8 cellular contexts compared by ENCODE assay signal in the genomic region with DNA sequence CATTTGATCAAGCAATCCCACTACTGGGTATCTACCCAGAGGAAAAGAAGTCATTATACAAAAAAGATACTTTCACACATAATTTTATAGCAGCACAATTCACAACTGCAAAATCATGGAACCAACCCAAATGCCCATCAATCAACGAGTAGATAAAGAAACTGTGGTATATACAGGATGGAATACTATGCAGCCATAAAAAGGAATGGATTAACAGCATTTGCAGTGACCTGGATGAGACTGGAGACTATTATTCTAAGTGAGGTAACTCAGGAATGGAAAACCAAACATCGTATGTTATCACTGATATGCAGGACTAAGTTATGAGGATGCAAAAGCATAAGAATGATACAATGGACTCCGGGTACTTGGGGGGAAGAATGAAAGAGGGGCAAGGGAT. TPM values are rescaled to one million over a fixed set of nuclear protein-coding genes. Genes with fewer than 3 reads are reported as not detected.
DNase-seq lines count a peak whose midpoint lies in the region; ATAC-seq and TF ChIP-seq lines count a peak whose summit lies in the region.
"Not testable (repeated sequence)": the region's sequence is repeated elsewhere in the genome, so short reads cannot be mapped to it uniquely, and the experiment has no call there.
"Had no signal": no experiment of that assay in that cellular context is flagged by ENCODE, and none has a peak within 500 bp of the region (broad histone marks: within the 10 kb centered on the region; RNA-seq: fewer than 3 reads in every experiment).

No MANE protein-coding gene starts in this region.

- intact Hi-C loops in CD4-positive, alpha-beta memory T cell (cut with micrococcal nuclease), result not testable (repeated sequence)
- intact Hi-C loops in activated CD4-positive, alpha-beta T cell treated with anti-CD3 and anti-CD28 coated beads for 36 hours (cut with DNase I, micrococcal nuclease), result loop anchor here in 1 of 2 experiments (10.0 kb wide), 1 partner anchor 273 kb away; no protein-coding TSS in a partner anchor

- not testable (repeated sequence) for H3K27me3 Mint-ChIP-seq in CD4-positive, alpha-beta memory T cell; activated CD4-positive, alpha-beta T cell treated with anti-CD3 and anti-CD28 coated beads for 36 hours; activated naive CD8-positive, alpha-beta T cell; memory B cell; stimulated activated naive CD8-positive, alpha-beta T cell treated with anti-CD3 and anti-CD28 coated beads, Interleukin-15, Interleukin-2, amounts not matched to agents 100 ng/mL and 50 ng/mL, for 24 hours

- not testable (repeated sequence) for H3K27ac Mint-ChIP-seq in CD4-positive, alpha-beta memory T cell
- H3K27ac Mint-ChIP-seq in activated CD4-positive, alpha-beta T cell treated with anti-CD3 and anti-CD28 coated beads for 36 hours, result peak overlapping the region; percentile 38
- H3K27ac Mint-ChIP-seq in activated naive CD8-positive, alpha-beta T cell, result peak overlapping the region; percentile 54
- H3K27ac Mint-ChIP-seq in memory B cell, result peak overlapping the region; percentile 81
- H3K27ac Mint-ChIP-seq in stimulated activated naive CD8-positive, alpha-beta T cell treated with anti-CD3 and anti-CD28 coated beads, Interleukin-15, Interleukin-2, amounts not matched to agents 100 ng/mL and 50 ng/mL, for 24 hours, result peak overlapping the region; percentile 3

- TF ChIP-seq CTCF in HEK293 (tag by site-specific recombination; IDR thresholded peaks at IDR 0.05), result not testable (repeated sequence)

- H3K27me3 ChIP-seq in CD4-positive, alpha-beta memory T cell (ENCODE audit: insufficient read depth, low read length), result not testable (repeated sequence)

- H3K36me3 Mint-ChIP-seq in CD4-positive, alpha-beta memory T cell, result peaks cover 74 to 76% of the 10 kb centered on the region in 2 donors
- H3K36me3 Mint-ChIP-seq in activated CD4-positive, alpha-beta T cell treated with anti-CD3 and anti-CD28 coated beads for 36 hours (ENCODE audit: low read depth), result peaks cover 80% of the 10 kb centered on the region
- peaks cover 52% of the 10 kb centered on the region for H3K36me3 Mint-ChIP-seq in activated naive CD8-positive, alpha-beta T cell
- peaks cover 50% of the 10 kb centered on the region for H3K36me3 Mint-ChIP-seq in memory B cell
- peaks cover 88% of the 10 kb centered on the region for H3K36me3 Mint-ChIP-seq in stimulated activated naive CD8-positive, alpha-beta T cell treated with anti-CD3 and anti-CD28 coated beads, Interleukin-15, Interleukin-2, amounts not matched to agents 100 ng/mL and 50 ng/mL, for 24 hours (ENCODE audit: low read depth)

- DNase-seq in CD4-positive, alpha-beta memory T cell; activated CD4-positive, alpha-beta T cell treated with anti-CD3 and anti-CD28 coated beads for 36 hours; memory B cell (ENCODE audit: low spot score in 2 of 2): not testable (repeated sequence)

- not testable (repeated sequence) for H3K27ac ChIP-seq in CD4-positive, alpha-beta memory T cell (ENCODE audit: low read depth, low read length); HEK293 (ENCODE audit: extremely low read depth, low read depth, low read length)

- H3K36me3 ChIP-seq in CD4-positive, alpha-beta memory T cell (ENCODE audit: insufficient read depth, low read length), result not testable (repeated sequence)
- peaks cover 3 to 20% of the 10 kb centered on the region in 2 experiments; a peak in 2 of 3 replicates for H3K36me3 ChIP-seq in HEK293 (ENCODE audit: control insufficient read depth in 2 of 2, insufficient read depth in 1 of 2, low read length in 2 of 2)

- H3K9me3 Mint-ChIP-seq in CD4-positive, alpha-beta memory T cell, result peaks cover 8 to 44% (median 29%) of the 10 kb centered on the region in 8 donors
- H3K9me3 Mint-ChIP-seq in activated CD4-positive, alpha-beta T cell treated with anti-CD3 and anti-CD28 coated beads for 36 hours (ENCODE audit: low read depth), result peaks cover 50% of the 10 kb centered on the region
- peaks cover 22% of the 10 kb centered on the region for H3K9me3 Mint-ChIP-seq in activated naive CD8-positive, alpha-beta T cell (ENCODE audit: low read depth)
- peaks cover 21% of the 10 kb centered on the region for H3K9me3 Mint-ChIP-seq in memory B cell
- peaks cover 46% of the 10 kb centered on the region for H3K9me3 Mint-ChIP-seq in stimulated activated naive CD8-positive, alpha-beta T cell treated with anti-CD3 and anti-CD28 coated beads, Interleukin-15, Interleukin-2, amounts not matched to agents 100 ng/mL and 50 ng/mL, for 24 hours

- POLR2A ChIA-PET in CD4-positive, alpha-beta memory T cell (lab: Charles Lee; ENCODE audit: partially characterized antibody); HEK293 (lab: Yijun Ruan, JAX); activated CD4-positive, alpha-beta T cell treated with anti-CD3 and anti-CD28 coated beads for 36 hours (lab: Charles Lee): not testable (repeated sequence)

- H3K4me3 ChIP-seq in CD4-positive, alpha-beta memory T cell (ENCODE audit: low read length in 2 of 2); HEK293 (ENCODE audit: low read depth, low read length): not testable (repeated sequence)

- ATAC-seq in activated CD4-positive, alpha-beta T cell treated with anti-CD3 and anti-CD28 coated beads for 36 hours; memory B cell (ENCODE audit: low read depth): not testable (repeated sequence)

- not testable (repeated sequence) for H3K9me3 ChIP-seq in CD4-positive, alpha-beta memory T cell (ENCODE audit: control insufficient read depth in 1 of 2, low read length in 2 of 2); HEK293 (ENCODE audit: control insufficient read depth, insufficient read depth, low read depth, low read length)

- CTCF ChIA-PET in CD4-positive, alpha-beta memory T cell (lab: Charles Lee; ENCODE audit: partially characterized antibody); HEK293 (lab: Yijun Ruan, JAX); activated CD4-positive, alpha-beta T cell treated with anti-CD3 and anti-CD28 coated beads for 36 hours (lab: Charles Lee): not testable (repeated sequence)

- H3K4me3 Mint-ChIP-seq in CD4-positive, alpha-beta memory T cell, result peak overlapping the region in 5 of 8 donors; percentile 0 to 49 (median 14)
- not testable (repeated sequence) for H3K4me3 Mint-ChIP-seq in activated CD4-positive, alpha-beta T cell treated with anti-CD3 and anti-CD28 coated beads for 36 hours; activated naive CD8-positive, alpha-beta T cell; memory B cell; stimulated activated naive CD8-positive, alpha-beta T cell treated with anti-CD3 and anti-CD28 coated beads, Interleukin-15, Interleukin-2, amounts not matched to agents 100 ng/mL and 50 ng/mL, for 24 hours

- H3K4me1 Mint-ChIP-seq in CD4-positive, alpha-beta memory T cell, result peaks cover 56 to 84% (median 72%) of the 10 kb centered on the region in 4 donors
- H3K4me1 Mint-ChIP-seq in activated CD4-positive, alpha-beta T cell treated with anti-CD3 and anti-CD28 coated beads for 36 hours, result peaks cover 66% of the 10 kb centered on the region
- peaks cover 75% of the 10 kb centered on the region for H3K4me1 Mint-ChIP-seq in activated naive CD8-positive, alpha-beta T cell (ENCODE audit: low read depth)
- peaks cover 32% of the 10 kb centered on the region for H3K4me1 Mint-ChIP-seq in memory B cell
- H3K4me1 Mint-ChIP-seq in stimulated activated naive CD8-positive, alpha-beta T cell treated with anti-CD3 and anti-CD28 coated beads, Interleukin-15, Interleukin-2, amounts not matched to agents 100 ng/mL and 50 ng/mL, for 24 hours (ENCODE audit: low read depth), result peaks cover 75% of the 10 kb centered on the region

- H3K4me1 ChIP-seq in CD4-positive, alpha-beta memory T cell (ENCODE audit: insufficient read depth, low read length), result peaks cover 58% of the 10 kb centered on the region
- not testable (repeated sequence) for H3K4me1 ChIP-seq in HEK293 (ENCODE audit: control insufficient read depth, insufficient read depth, low read length)

TF ChIP-seq in HEK293, 187 proteins besides CTCF, POLR2A, EP300 and RAD21:
- TF ChIP-seq ZNF146 (tag by site-specific recombination; IDR thresholded peaks at IDR 0.05), result peak; percentile 74

RNA-seq across cellular contexts. Expression of a gene that starts 8.9 kb away (rescaled TPM):
- 100 to 1,000 TPM; 313 to 322 TPM for total RNA-seq in CD4-positive, alpha-beta memory T cell
- 100 to 1,000 TPM; 135 to 307 TPM for polyA plus RNA-seq in CD4-positive, alpha-beta memory T cell
- total RNA-seq in activated CD4-positive, alpha-beta T cell treated with anti-CD3 and anti-CD28 coated beads for 36 hours, result 100 to 1,000 TPM; 259 to 390 TPM

RNA-seq across cellular contexts. Expression of a gene that starts 9.0 kb away (rescaled TPM):
- total RNA-seq in CD4-positive, alpha-beta memory T cell, result 1 to 10 TPM; 7.4 to 7.9 TPM
- 1 to 10 TPM; 6.3 to 8.5 TPM for polyA plus RNA-seq in CD4-positive, alpha-beta memory T cell
- 10 to 100 TPM; 22.3 to 27.1 TPM for total RNA-seq in activated CD4-positive, alpha-beta T cell treated with anti-CD3 and anti-CD28 coated beads for 36 hours

RNA-seq across cellular contexts. Expression of a gene that starts 38.5 kb away (rescaled TPM):
- 1 to 10 TPM in 1 of 2 experiments, under 1 TPM in 1; 0.87 to 1.5 TPM for total RNA-seq in CD4-positive, alpha-beta memory T cell
- polyA plus RNA-seq in CD4-positive, alpha-beta memory T cell, result 10 to 100 TPM; 15.9 to 24.0 TPM
- total RNA-seq in activated CD4-positive, alpha-beta T cell treated with anti-CD3 and anti-CD28 coated beads for 36 hours, result 1 to 10 TPM; 3.0 to 3.1 TPM
- total RNA-seq: G401 had no signal

RNA-seq across cellular contexts. Expression of a gene that starts 45.9 kb away (rescaled TPM):
- under 1 TPM; 0.42 to 0.67 TPM for total RNA-seq in CD4-positive, alpha-beta memory T cell
- polyA plus RNA-seq in CD4-positive, alpha-beta memory T cell, result 1 to 10 TPM in 1 of 2 donors, under 1 TPM in 1; 0.19 to 1.1 TPM
- under 1 TPM; 0.75 to 0.93 TPM for total RNA-seq in activated CD4-positive, alpha-beta T cell treated with anti-CD3 and anti-CD28 coated beads for 36 hours
- total RNA-seq: CD8-positive, alpha-beta T cell had no signal

RNA-seq across cellular contexts. Expression of a gene that starts 57.3 kb away (rescaled TPM):
- 10 to 100 TPM; 34.0 to 38.2 TPM for total RNA-seq in CD4-positive, alpha-beta memory T cell
- polyA plus RNA-seq in CD4-positive, alpha-beta memory T cell, result 10 to 100 TPM; 61.4 to 87.9 TPM
- 10 to 100 TPM; 57.3 to 66.9 TPM for total RNA-seq in activated CD4-positive, alpha-beta T cell treated with anti-CD3 and anti-CD28 coated beads for 36 hours
